In genomic region chr1:22451702-22452400, GRCh38 we compare ENCODE assay signal across 8 cellular contexts. TPM values are rescaled to one million over a fixed set of nuclear protein-coding genes. Genes with fewer than 3 reads are reported as not detected.
A peak's percentile ranks its signal among the peaks of the same experiment; 100 is the strongest.
DNase-seq lines count a peak whose midpoint lies in the region; ATAC-seq and TF ChIP-seq lines count a peak whose summit lies in the region.

A gene with protein sequence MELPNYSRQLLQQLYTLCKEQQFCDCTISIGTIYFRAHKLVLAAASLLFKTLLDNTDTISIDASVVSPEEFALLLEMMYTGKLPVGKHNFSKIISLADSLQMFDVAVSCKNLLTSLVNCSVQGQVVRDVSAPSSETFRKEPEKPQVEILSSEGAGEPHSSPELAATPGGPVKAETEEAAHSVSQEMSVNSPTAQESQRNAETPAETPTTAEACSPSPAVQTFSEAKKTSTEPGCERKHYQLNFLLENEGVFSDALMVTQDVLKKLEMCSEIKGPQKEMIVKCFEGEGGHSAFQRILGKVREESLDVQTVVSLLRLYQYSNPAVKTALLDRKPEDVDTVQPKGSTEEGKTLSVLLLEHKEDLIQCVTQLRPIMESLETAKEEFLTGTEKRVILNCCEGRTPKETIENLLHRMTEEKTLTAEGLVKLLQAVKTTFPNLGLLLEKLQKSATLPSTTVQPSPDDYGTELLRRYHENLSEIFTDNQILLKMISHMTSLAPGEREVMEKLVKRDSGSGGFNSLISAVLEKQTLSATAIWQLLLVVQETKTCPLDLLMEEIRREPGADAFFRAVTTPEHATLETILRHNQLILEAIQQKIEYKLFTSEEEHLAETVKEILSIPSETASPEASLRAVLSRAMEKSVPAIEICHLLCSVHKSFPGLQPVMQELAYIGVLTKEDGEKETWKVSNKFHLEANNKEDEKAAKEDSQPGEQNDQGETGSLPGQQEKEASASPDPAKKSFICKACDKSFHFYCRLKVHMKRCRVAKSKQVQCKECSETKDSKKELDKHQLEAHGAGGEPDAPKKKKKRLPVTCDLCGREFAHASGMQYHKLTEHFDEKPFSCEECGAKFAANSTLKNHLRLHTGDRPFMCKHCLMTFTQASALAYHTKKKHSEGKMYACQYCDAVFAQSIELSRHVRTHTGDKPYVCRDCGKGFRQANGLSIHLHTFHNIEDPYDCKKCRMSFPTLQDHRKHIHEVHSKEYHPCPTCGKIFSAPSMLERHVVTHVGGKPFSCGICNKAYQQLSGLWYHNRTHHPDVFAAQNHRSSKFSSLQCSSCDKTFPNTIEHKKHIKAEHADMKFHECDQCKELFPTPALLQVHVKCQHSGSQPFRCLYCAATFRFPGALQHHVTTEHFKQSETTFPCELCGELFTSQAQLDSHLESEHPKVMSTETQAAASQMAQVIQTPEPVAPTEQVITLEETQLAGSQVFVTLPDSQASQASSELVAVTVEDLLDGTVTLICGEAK (plus strand): TSS chr1:22451851. CDS start chr1:22489949, 38,098 bp downstream.

- ATAC-seq in HG02885 (IDR thresholded peaks at IDR 0.05; ENCODE audit: poor library complexity, unreplicated experiment) (peak; percentile 90), psoas muscle (peak; percentile 95 to 99 (median 98))

- TF ChIP-seq POLR2A in GM15510 (IDR thresholded peaks at IDR 0.05; ENCODE audit: borderline replicate concordance, extremely low read depth, insufficient read length) = peak; percentile 56

- H3K36me3 ChIP-seq in right atrium auricular region = no peaks in the 10 kb centered on the region
- no peaks in the 10 kb centered on the region for H3K36me3 ChIP-seq in psoas muscle (ENCODE audit: insufficient read depth in 1 of 2, low read depth in 1 of 2)
- no peaks in the 10 kb centered on the region for H3K36me3 ChIP-seq in urinary bladder (ENCODE audit: insufficient read depth)

- WGBS in psoas muscle, 3 donors = 0 to 1% (median 0%) methylated on average over 47 to 66 of the region's 66 CpGs
- under 1% methylated on average over 66 of the region's 66 CpGs for WGBS in urinary bladder

- H3K9me3 ChIP-seq in right atrium auricular region (no peaks in the 10 kb centered on the region), psoas muscle (no peaks in the 10 kb centered on the region)

- intact Hi-C loops in psoas muscle (cut with DNase I) = loop anchor here in 1 of 2 donors (2.0 kb wide), 1 partner anchor 49 kb away; no protein-coding TSS in a partner anchor

- peaks cover 0 to 39% of the 10 kb centered on the region in 2 donors for H3K4me1 ChIP-seq in right atrium auricular region
- peaks cover 43% of the 10 kb centered on the region for H3K4me1 ChIP-seq in psoas muscle
- H3K4me1 ChIP-seq in urinary bladder (ENCODE audit: insufficient read depth) = no peaks in the 10 kb centered on the region

- peak; percentile 90 for DNase-seq in NCI-H1694 treated with DMSO at 0.1 percent for 48 hours (lab: John Stamatoyannopoulos, UW)
- DNase-seq in T-helper 2 cell = peak; percentile 85 to 98 (median 91)
- DNase-seq in anterior cingulate cortex (lab: John Stamatoyannopoulos, UW) = peak; percentile 56 to 98 (median 94)
- peak; percentile 98 for DNase-seq in right atrium auricular region (ENCODE audit: low spot score)
- DNase-seq in psoas muscle = peak; percentile 98 to 99

- H3K4me3 ChIP-seq in right atrium auricular region (peak within 1 kb of the TSS; percentile 94 to 95), psoas muscle (peak within 1 kb of the TSS; percentile 93), urinary bladder (ENCODE audit: low read depth, low read length) (peak within 1 kb of the TSS; percentile 76)

- TF ChIP-seq CTCF in right atrium auricular region (IDR thresholded peaks at IDR 0.05) = no peak
- TF ChIP-seq CTCF in psoas muscle (IDR thresholded peaks at IDR 0.05) = no peak

- H3K27me3 ChIP-seq in right atrium auricular region = no peaks in the 10 kb centered on the region
- H3K27me3 ChIP-seq in psoas muscle (ENCODE audit: insufficient read depth in 3 of 3, low read length in 2 of 3) = no peaks in the 10 kb centered on the region

- peak within 1 kb of the TSS; percentile 96 for H3K27ac ChIP-seq in right atrium auricular region
- H3K27ac ChIP-seq in psoas muscle = peak within 1 kb of the TSS; percentile 88
- peak within 1 kb of the TSS; percentile 90 for H3K27ac ChIP-seq in urinary bladder (ENCODE audit: low read depth)

RNA-seq across cellular contexts. Expression of the gene that starts here (rescaled TPM):
- total RNA-seq in right atrium auricular region (10 to 100 TPM; 10.4 to 12.5 TPM), psoas muscle (10 to 100 TPM in 3 of 4 donors, 1 to 10 TPM in 1; 7.2 to 14.1 (median 10.3) TPM), urinary bladder (11.6 TPM)
- polyA plus RNA-seq in psoas muscle (10 to 100 TPM in 1 of 3 donors, 1 to 10 TPM in 2; 3.8 to 11.4 (median 4.1) TPM), urinary bladder (9.8 TPM)

Comparison
In these comparisons a context has a peak if more than half of its experiments do, and no peak if none do; other contexts are left out.
1. Peak in every context shown above with its lines: DNase-seq, ATAC-seq, H3K4me3 ChIP-seq and H3K27ac ChIP-seq.